In the genomic region with DNA sequence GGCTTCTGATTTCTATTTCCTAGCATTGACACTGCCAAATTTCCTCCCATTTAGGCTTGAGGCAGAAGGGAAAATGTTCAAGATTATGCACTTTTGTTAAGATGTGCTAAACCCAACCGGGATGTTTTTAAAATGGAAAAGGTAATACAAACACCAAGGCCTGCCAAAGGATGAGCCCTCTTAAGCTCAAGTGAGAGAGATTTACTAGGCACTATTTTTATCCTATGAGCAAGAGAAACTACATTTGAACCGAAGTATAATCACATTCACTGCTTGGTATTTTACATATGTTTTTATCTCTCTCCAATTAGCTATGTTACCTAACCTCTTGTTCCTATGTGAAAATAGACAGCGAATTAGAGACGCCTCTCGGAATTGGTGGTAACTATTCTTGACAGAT, we compare ENCODE assay signal across 9 cellular contexts.
"Had no signal": no experiment of that assay in that cellular context is flagged by ENCODE, and none has a peak within 500 bp of the region (broad histone marks: within the 10 kb centered on the region; RNA-seq: fewer than 3 reads in every experiment).

No MANE protein-coding gene starts in this region.

- H3K4me1 ChIP-seq: HAP-1 had no signal

- H3K4me3 ChIP-seq: GM23248, HAP-1, K562 had no signal

- H3K27ac ChIP-seq: GM23248 had no signal

- ATAC-seq: HCT116, K562 had no signal

- DNase-seq: GM23248, GOT3, H7, HFFc6, IMR-90, KG1 had no signal

- H3K9me3 ChIP-seq: HAP-1 had no signal
